In genomic region chr11:26225643-26226042, GRCh38 we compare ENCODE assay signal across 21 cellular contexts.
"Had no signal": no experiment of that assay in that cellular context is flagged by ENCODE, and none has a peak within 500 bp of the region (broad histone marks: within the 10 kb centered on the region; RNA-seq: fewer than 3 reads in every experiment).

No MANE protein-coding gene starts in this region.

- H3K9me3 ChIP-seq: esophagus muscularis mucosa, gastroesophageal sphincter, left ventricle myocardium inferior, sigmoid colon, thoracic aorta, transverse colon had no signal

- H3K27me3 ChIP-seq: esophagus muscularis mucosa, gastroesophageal sphincter, sigmoid colon, transverse colon had no signal

- H3K4me1 ChIP-seq: left ventricle myocardium inferior, transverse colon had no signal

- DNase-seq: effector memory CD4-positive, alpha-beta T cell; foreskin fibroblast; glutamatergic neuron; kidney; left cardiac atrium; left ventricle myocardium inferior; mesendoderm; naive thymus-derived CD4-positive, alpha-beta T cell; nephron progenitor cell; sigmoid colon; stimulated activated CD4-positive, alpha-beta T cell treated with anti-CD3 and anti-CD28 coated beads, Interleukin-2, amount 100 ng/mL, for 24 hours; stimulated activated CD4-positive, alpha-beta T cell treated with anti-CD3 and anti-CD28 coated beads, Interleukin-4, amount 100 ng/mL, for 4 hours; stimulated activated naive B cell treated with anti-CD40 and anti-IgM and Interleukin-4, amounts not matched to agents 10 μg/mL and 1 μg/mL and 100 μg/mL, for 72 hours; stimulated activated naive CD8-positive, alpha-beta T cell treated with anti-CD3 and anti-CD28 coated beads, Interleukin-15, amount 100 ng/mL, for 72 hours; transverse colon had no signal

- H3K4me3 ChIP-seq: esophagus muscularis mucosa, gastroesophageal sphincter, left ventricle myocardium inferior, lung, sigmoid colon, skin epidermis, thoracic aorta, transverse colon had no signal

- H3K27ac ChIP-seq: epithelial cell of prostate, esophagus muscularis mucosa, gastroesophageal sphincter, left ventricle myocardium inferior, sigmoid colon, skin epidermis, thoracic aorta, transverse colon had no signal

- H3K36me3 ChIP-seq: esophagus muscularis mucosa, gastroesophageal sphincter, left ventricle myocardium inferior, sigmoid colon, thoracic aorta, transverse colon had no signal
